9 cellular contexts compared by ENCODE assay signal in genomic region chr20:8535403-8536003, GRCh38.
A peak's percentile ranks its signal among the peaks of the same experiment; 100 is the strongest.
DNase-seq lines count a peak whose midpoint lies in the region; ATAC-seq and TF ChIP-seq lines count a peak whose summit lies in the region.
"Had no signal": no experiment of that assay in that cellular context is flagged by ENCODE, and none has a peak within 500 bp of the region (broad histone marks: within the 10 kb centered on the region; RNA-seq: fewer than 3 reads in every experiment).

No MANE protein-coding gene starts in this region.

- H3K27me3 ChIP-seq in heart right ventricle: no peaks in the 10 kb centered on the region

- H3K4me3 ChIP-seq in heart right ventricle (no peak overlapping the region), NB4 (ENCODE audit: low read depth, low read length) (no peak overlapping the region)

- TF ChIP-seq CTCF in heart right ventricle (IDR thresholded peaks at IDR 0.05) (peak in 8 of 9 donors; percentile 5 to 56 (median 48)), NB4 (IDR thresholded peaks at IDR 0.05; ENCODE audit: low read depth, low read length) (peak; percentile 78), chondrocyte (IDR thresholded peaks at IDR 0.05) (peak; percentile 78), type B pancreatic cell (conservative IDR thresholded peaks at IDR 0.05) (peak; percentile 77)

- no peak for DNase-seq in heart right ventricle
- no peak for DNase-seq in cardiac septum (ENCODE audit: low spot score)
- DNase-seq in NB4 (ENCODE audit: low read depth): peak; percentile 42
- no peak for DNase-seq in chondrocyte (ENCODE audit: low spot score)
- DNase-seq in type B pancreatic cell (ENCODE audit: extremely low spot score, unreplicated experiment): no peak
- DNase-seq: NCI-H510A had no signal

- no peak overlapping the region for H3K4me3 Mint-ChIP-seq in chondrocyte (ENCODE audit: unreplicated experiment)
- no peak overlapping the region for H3K4me3 Mint-ChIP-seq in type B pancreatic cell
- no peak overlapping the region for H3K4me3 Mint-ChIP-seq in stimulated activated memory B cell treated with anti-CD40 and anti-IgM and Interleukin-4, amounts not matched to agents 10 μg/mL and 1 μg/mL and 100 μg/mL, for 72 hours

- peaks cover 12% of the 10 kb centered on the region for H3K4me1 Mint-ChIP-seq in chondrocyte (ENCODE audit: low read depth)
- H3K4me1 Mint-ChIP-seq in type B pancreatic cell (ENCODE audit: unreplicated experiment): no peaks in the 10 kb centered on the region
- no peaks in the 10 kb centered on the region for H3K4me1 Mint-ChIP-seq in stimulated activated memory B cell treated with anti-CD40 and anti-IgM and Interleukin-4, amounts not matched to agents 10 μg/mL and 1 μg/mL and 100 μg/mL, for 72 hours

- peaks cover 0 to 18% (median 0%) of the 10 kb centered on the region in 9 donors for H3K4me1 ChIP-seq in heart right ventricle

- H3K36me3 ChIP-seq in heart right ventricle: no peaks in the 10 kb centered on the region

- H3K9me3 ChIP-seq in heart right ventricle: no peaks in the 10 kb centered on the region

- no peak overlapping the region for H3K27ac Mint-ChIP-seq in chondrocyte (ENCODE audit: unreplicated experiment)
- no peak overlapping the region for H3K27ac Mint-ChIP-seq in type B pancreatic cell
- H3K27ac Mint-ChIP-seq in stimulated activated memory B cell treated with anti-CD40 and anti-IgM and Interleukin-4, amounts not matched to agents 10 μg/mL and 1 μg/mL and 100 μg/mL, for 72 hours: no peak overlapping the region

- H3K9me3 Mint-ChIP-seq in chondrocyte (ENCODE audit: low read depth) (no peaks in the 10 kb centered on the region), type B pancreatic cell (peaks cover 8% of the 10 kb centered on the region)
- H3K9me3 Mint-ChIP-seq in stimulated activated memory B cell treated with anti-CD40 and anti-IgM and Interleukin-4, amounts not matched to agents 10 μg/mL and 1 μg/mL and 100 μg/mL, for 72 hours: no peaks in the 10 kb centered on the region

- intact Hi-C loops in heart right ventricle (cut with DNase I): no loop called here
- intact Hi-C loops in cardiac septum (cut with DNase I): loop anchor here (10.0 kb wide), 1 partner anchor 401 kb away; the partner anchor contains the start of gene PLCB1

- H3K36me3 Mint-ChIP-seq in chondrocyte (ENCODE audit: low read depth) (no peaks in the 10 kb centered on the region), type B pancreatic cell (no peaks in the 10 kb centered on the region)
- no peaks in the 10 kb centered on the region for H3K36me3 Mint-ChIP-seq in stimulated activated memory B cell treated with anti-CD40 and anti-IgM and Interleukin-4, amounts not matched to agents 10 μg/mL and 1 μg/mL and 100 μg/mL, for 72 hours

- ATAC-seq in heart right ventricle (no peak), HG02571 (IDR thresholded peaks at IDR 0.05; ENCODE audit: unreplicated experiment) (no peak), GM21825 (IDR thresholded peaks at IDR 0.05; ENCODE audit: unreplicated experiment) (no peak)
- ATAC-seq in stimulated activated memory B cell treated with anti-CD40 and anti-IgM and Interleukin-4, amounts not matched to agents 10 μg/mL and 1 μg/mL and 100 μg/mL, for 72 hours: no peak

- no peak overlapping the region for H3K27ac ChIP-seq in heart right ventricle

- TF ChIP-seq POLR2A in NB4 (IDR thresholded peaks at IDR 0.05; ENCODE audit: extremely low read depth, insufficient read length): no peak

- H3K27me3 Mint-ChIP-seq in chondrocyte (ENCODE audit: low read depth) (no peaks in the 10 kb centered on the region), type B pancreatic cell (peaks cover 8% of the 10 kb centered on the region)
- no peaks in the 10 kb centered on the region for H3K27me3 Mint-ChIP-seq in stimulated activated memory B cell treated with anti-CD40 and anti-IgM and Interleukin-4, amounts not matched to agents 10 μg/mL and 1 μg/mL and 100 μg/mL, for 72 hours

- WGBS in heart right ventricle, 2 donors: 86 to 92% methylated on average over 3 of the region's 3 CpGs
